8 cellular contexts compared by ENCODE assay signal in the genomic region with DNA sequence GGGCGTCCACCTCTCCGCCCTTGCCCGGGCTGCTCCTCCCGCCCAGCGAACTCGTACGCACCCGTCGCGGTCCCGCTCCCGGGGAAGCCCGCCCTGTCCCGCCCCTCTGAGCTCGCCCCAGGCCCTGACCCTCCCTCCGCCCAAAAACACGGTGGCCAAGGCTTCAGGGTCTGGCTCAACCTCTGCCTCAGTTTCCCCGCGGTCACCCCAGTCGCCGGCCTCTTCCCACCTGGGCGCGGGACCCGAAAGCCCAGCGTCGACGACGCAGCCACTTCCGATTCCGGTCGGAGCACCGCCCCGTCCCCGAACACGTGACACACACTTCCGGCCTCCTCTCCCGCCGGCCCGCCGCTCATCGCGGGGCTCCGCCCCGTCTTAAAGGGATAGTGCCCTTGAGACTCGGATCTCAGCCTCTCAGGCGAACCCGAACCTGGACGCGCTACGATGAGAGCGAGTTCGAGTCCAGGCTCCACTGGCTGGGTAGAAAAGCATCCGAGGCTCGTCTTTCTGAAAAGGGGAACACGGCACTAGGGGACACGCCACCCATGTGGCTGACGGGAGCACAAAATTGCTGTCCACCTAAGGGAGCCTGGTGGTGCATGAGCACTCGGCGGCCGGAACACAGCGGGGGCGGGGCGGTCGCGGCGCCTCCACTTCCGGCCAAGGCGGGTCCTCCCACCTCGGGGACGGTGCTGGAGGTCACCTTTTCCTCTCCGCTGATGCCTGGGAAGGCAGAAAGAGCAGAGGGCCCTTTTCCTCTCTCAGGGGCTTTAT. TPM values are rescaled to one million over a fixed set of nuclear protein-coding genes. Genes with fewer than 3 reads are reported as not detected.
DNase-seq lines count a peak whose midpoint lies in the region; ATAC-seq and TF ChIP-seq lines count a peak whose summit lies in the region.

A gene (minus strand): TSS at position 282 of the 774 bp plus-strand sequence. CDS start 312 bp downstream, outside the sequence.

- DNase-seq in DMS 273 treated with DMSO at 0.1 percent for 48 hours (lab: John Stamatoyannopoulos, UW) = peak; percentile 68
- peak; percentile 87 for DNase-seq in KG1 (lab: John Stamatoyannopoulos, UW)
- peak; percentile 89 for DNase-seq in activated T-cell treated with anti-CD3 and anti-CD28 coated beads, Interleukin-2, amount 50 U/mL, for 1 hour
- peak; percentile 95 to 96 for DNase-seq in erythroblast (lab: John Stamatoyannopoulos, UW)
- peak; percentile 96 for DNase-seq in stimulated activated CD8-positive, alpha-beta memory T cell treated with anti-CD3 and anti-CD28 coated beads, Interleukin-4, amount 100 ng/mL, for 48 hours

- peak within 1 kb of the TSS; percentile 82 for H3K9ac ChIP-seq in mucosa of stomach (ENCODE audit: low read length)

- TF ChIP-seq POLR2A in erythroblast (IDR thresholded peaks at IDR 0.05; ENCODE audit: low read length) = peak; percentile 77

- H3K4me3 ChIP-seq in mucosa of stomach (ENCODE audit: low read length) = peak within 1 kb of the TSS; percentile 34

- no peaks in the 10 kb centered on the region for H3K4me1 ChIP-seq in mucosa of stomach (ENCODE audit: control insufficient read depth, insufficient read depth, low read length)

- H3K27me3 ChIP-seq in mucosa of stomach (ENCODE audit: control insufficient read depth, insufficient read depth, low read length) = no peaks in the 10 kb centered on the region

- no peaks in the 10 kb centered on the region for H3K9me3 ChIP-seq in mucosa of stomach (ENCODE audit: control insufficient read depth, low read length)

- H3K36me3 ChIP-seq in mucosa of stomach (ENCODE audit: control insufficient read depth, insufficient read depth, low read length) = no peaks in the 10 kb centered on the region

- peak; percentile 73 for ATAC-seq in GM21576 (IDR thresholded peaks at IDR 0.05; ENCODE audit: unreplicated experiment)

TF ChIP-seq in PFSK-1, 5 proteins besides CTCF, POLR2A, EP300 and RAD21:
- TF ChIP-seq POLR2AphosphoS5 (IDR thresholded peaks at IDR 0.05; ENCODE audit: low read depth, low read length) (peak; percentile 73), FOXP2 (optimal IDR thresholded peaks at IDR 0.05; ENCODE audit: borderline replicate concordance, extremely low read depth, extremely low read length, insufficient read depth) (peak; percentile 51), TAF1 (IDR thresholded peaks at IDR 0.05; ENCODE audit: borderline replicate concordance, insufficient read depth, low read length) (peak; percentile 68; the same call in 1 of the 2 replicates), SIN3A (IDR thresholded peaks at IDR 0.05; ENCODE audit: borderline replicate concordance, insufficient read depth, low read length) (peak; percentile 89; the same call in 1 of the 2 replicates)
- TF ChIP-seq, protein P1, sequence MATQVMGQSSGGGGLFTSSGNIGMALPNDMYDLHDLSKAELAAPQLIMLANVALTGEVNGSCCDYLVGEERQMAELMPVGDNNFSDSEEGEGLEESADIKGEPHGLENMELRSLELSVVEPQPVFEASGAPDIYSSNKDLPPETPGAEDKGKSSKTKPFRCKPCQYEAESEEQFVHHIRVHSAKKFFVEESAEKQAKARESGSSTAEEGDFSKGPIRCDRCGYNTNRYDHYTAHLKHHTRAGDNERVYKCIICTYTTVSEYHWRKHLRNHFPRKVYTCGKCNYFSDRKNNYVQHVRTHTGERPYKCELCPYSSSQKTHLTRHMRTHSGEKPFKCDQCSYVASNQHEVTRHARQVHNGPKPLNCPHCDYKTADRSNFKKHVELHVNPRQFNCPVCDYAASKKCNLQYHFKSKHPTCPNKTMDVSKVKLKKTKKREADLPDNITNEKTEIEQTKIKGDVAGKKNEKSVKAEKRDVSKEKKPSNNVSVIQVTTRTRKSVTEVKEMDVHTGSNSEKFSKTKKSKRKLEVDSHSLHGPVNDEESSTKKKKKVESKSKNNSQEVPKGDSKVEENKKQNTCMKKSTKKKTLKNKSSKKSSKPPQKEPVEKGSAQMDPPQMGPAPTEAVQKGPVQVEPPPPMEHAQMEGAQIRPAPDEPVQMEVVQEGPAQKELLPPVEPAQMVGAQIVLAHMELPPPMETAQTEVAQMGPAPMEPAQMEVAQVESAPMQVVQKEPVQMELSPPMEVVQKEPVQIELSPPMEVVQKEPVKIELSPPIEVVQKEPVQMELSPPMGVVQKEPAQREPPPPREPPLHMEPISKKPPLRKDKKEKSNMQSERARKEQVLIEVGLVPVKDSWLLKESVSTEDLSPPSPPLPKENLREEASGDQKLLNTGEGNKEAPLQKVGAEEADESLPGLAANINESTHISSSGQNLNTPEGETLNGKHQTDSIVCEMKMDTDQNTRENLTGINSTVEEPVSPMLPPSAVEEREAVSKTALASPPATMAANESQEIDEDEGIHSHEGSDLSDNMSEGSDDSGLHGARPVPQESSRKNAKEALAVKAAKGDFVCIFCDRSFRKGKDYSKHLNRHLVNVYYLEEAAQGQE (IDR thresholded peaks at IDR 0.05; ENCODE audit: insufficient read depth in 1 of 2, low read depth in 2 of 2, low read length in 2 of 2) = peak in 1 of 2 experiments; percentile 16; a peak in 1 of 4 replicates

RNA-seq across cellular contexts. Expression of the gene that starts here (rescaled TPM):
- polyA plus RNA-seq in PFSK-1 (2012; ENCODE audit: insufficient read length, low read depth) = 68.7 TPM

Comparison
In these comparisons a context has a peak if more than half of its experiments do, and no peak if none do; other contexts are left out.
1. Peak in every context shown above with its lines: DNase-seq, ATAC-seq and H3K4me3 ChIP-seq.